9 cellular contexts compared by ENCODE assay signal in the genomic region with DNA sequence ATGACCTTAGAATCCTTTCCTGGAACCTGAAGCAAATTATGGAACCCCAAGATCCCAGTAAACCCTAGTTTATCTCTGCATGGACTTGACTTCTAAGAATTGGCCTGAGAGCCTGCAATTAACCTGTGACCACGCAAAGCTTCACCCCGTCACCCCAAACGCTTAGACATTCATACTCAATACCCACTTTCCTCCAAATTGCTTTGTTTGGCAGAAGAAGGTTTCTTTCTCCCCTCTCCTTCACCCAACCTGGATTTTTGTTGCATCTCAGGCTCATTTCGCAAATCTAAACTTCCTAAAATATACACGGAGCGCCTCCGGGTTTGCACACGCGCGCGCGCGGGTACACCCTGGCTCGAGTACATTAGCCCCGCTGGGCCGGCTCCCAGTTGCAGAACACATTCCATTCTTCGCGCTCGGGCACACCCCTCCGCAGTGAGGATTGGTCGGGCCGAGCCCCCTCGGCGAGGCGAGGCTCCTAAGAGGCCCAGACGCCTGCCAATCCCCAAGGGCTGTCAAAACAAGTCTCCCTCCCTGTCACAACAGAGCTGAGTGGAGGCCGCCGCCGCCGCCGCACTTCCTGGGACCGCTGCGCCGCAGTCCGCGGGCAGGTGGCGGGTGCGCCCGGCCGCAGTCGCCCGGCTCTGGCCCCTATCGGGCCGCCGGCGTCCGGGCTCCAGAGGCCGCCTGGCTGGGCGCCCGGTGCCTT. TPM values are rescaled to one million over a fixed set of nuclear protein-coding genes. Genes with fewer than 3 reads are reported as not detected.
DNase-seq lines count a peak whose midpoint lies in the region; ATAC-seq, FAIRE-seq and TF ChIP-seq lines count a peak whose summit lies in the region.
"Had no signal": no experiment of that assay in that cellular context is flagged by ENCODE, and none has a peak within 500 bp of the region (broad histone marks: within the 10 kb centered on the region; RNA-seq: fewer than 3 reads in every experiment).

A gene (plus strand): TSS at position 545 of the 709 bp plus-strand sequence.

- DNase-seq in NK-92 (lab: John Stamatoyannopoulos, UW; ENCODE audit: unreplicated experiment) (peak; percentile 35), NCI-H2171 (lab: John Stamatoyannopoulos, UW) (peak; percentile 86), WTC11 (ENCODE audit: low spot score) (peak; percentile 96), bronchial epithelial cell (ENCODE audit: low read depth) (peak; percentile 80), iPS-NIHi11 (ENCODE audit: low spot score) (peak; percentile 93)
- DNase-seq in NK-92 treated with Interleukin-12 subunit alpha and Interleukin-12 subunit beta, amount 100 ng/mL, for 24 hours (lab: John Stamatoyannopoulos, UW): no peak

- no peaks in the 10 kb centered on the region for H3K9me3 Mint-ChIP-seq in WTC11

- ATAC-seq in HG03095 (IDR thresholded peaks at IDR 0.05; ENCODE audit: unreplicated experiment): peak; percentile 100
- ATAC-seq in WTC11: peak; percentile 99

- CTCF ChIA-PET in WTC11 (lab: Charles Lee): interaction anchor here (1.0 to 1.4 kb wide), 4 partner anchors 9 to 493 kb away, joined by 3 to 4 read pairs (median 3); no protein-coding TSS in a partner anchor

- H3K4me3 ChIP-seq in bronchial epithelial cell (ENCODE audit: low read depth, low read length): peak within 1 kb of the TSS; percentile 44
- H3K4me3 ChIP-seq in skin epidermis: peak within 1 kb of the TSS; percentile 59 to 90 (median 80)

- no peak for FAIRE-seq in bronchial epithelial cell (lab: Jason Lieb, UNC)
- FAIRE-seq: A204.1 had no signal

- no peaks in the 10 kb centered on the region for H3K36me3 Mint-ChIP-seq in WTC11

- H3K27me3 Mint-ChIP-seq in WTC11 (ENCODE audit: low read depth): peaks cover 65% of the 10 kb centered on the region

- peaks cover 14% of the 10 kb centered on the region for H3K4me1 Mint-ChIP-seq in WTC11

- H3K36me3 ChIP-seq in bronchial epithelial cell (ENCODE audit: control insufficient read depth, insufficient read depth, low read length): no peaks in the 10 kb centered on the region

- peaks cover 13% of the 10 kb centered on the region for H3K27me3 ChIP-seq in bronchial epithelial cell (ENCODE audit: control insufficient read depth, insufficient read depth, low read length)

- TF ChIP-seq CTCF in WTC11 (IDR thresholded peaks at IDR 0.05): no peak
- TF ChIP-seq CTCF in bronchial epithelial cell (IDR thresholded peaks at IDR 0.05; ENCODE audit: insufficient read depth, low read length, severe bottlenecking): no peak

- H3K27ac ChIP-seq in skin epidermis: peak within 1 kb of the TSS in 20 of 21 experiments; percentile 19 to 80 (median 64)

- H3K27ac Mint-ChIP-seq in WTC11: no peak within 1 kb of the TSS

- H3K4me3 Mint-ChIP-seq in WTC11: peak within 1 kb of the TSS; percentile 77

- POLR2A ChIA-PET in WTC11 (lab: Charles Lee): no interaction called here

TF ChIP-seq in WTC11, 78 proteins besides CTCF, POLR2A, EP300 and RAD21:
- TF ChIP-seq SP1 (CRISPR knock-in tag; conservative IDR thresholded peaks at IDR 0.05) (no peak), NFYB (CRISPR knock-in tag; conservative IDR thresholded peaks at IDR 0.05; ENCODE audit: low read depth) (peak; percentile 88), FOXK1 (CRISPR knock-in tag; IDR thresholded peaks at IDR 0.05) (peak; percentile 98)
- TF ChIP-seq, protein P1, sequence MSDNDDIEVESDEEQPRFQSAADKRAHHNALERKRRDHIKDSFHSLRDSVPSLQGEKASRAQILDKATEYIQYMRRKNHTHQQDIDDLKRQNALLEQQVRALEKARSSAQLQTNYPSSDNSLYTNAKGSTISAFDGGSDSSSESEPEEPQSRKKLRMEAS (CRISPR knock-in tag; IDR thresholded peaks at IDR 0.05): no peak
- TF ChIP-seq, protein P2, sequence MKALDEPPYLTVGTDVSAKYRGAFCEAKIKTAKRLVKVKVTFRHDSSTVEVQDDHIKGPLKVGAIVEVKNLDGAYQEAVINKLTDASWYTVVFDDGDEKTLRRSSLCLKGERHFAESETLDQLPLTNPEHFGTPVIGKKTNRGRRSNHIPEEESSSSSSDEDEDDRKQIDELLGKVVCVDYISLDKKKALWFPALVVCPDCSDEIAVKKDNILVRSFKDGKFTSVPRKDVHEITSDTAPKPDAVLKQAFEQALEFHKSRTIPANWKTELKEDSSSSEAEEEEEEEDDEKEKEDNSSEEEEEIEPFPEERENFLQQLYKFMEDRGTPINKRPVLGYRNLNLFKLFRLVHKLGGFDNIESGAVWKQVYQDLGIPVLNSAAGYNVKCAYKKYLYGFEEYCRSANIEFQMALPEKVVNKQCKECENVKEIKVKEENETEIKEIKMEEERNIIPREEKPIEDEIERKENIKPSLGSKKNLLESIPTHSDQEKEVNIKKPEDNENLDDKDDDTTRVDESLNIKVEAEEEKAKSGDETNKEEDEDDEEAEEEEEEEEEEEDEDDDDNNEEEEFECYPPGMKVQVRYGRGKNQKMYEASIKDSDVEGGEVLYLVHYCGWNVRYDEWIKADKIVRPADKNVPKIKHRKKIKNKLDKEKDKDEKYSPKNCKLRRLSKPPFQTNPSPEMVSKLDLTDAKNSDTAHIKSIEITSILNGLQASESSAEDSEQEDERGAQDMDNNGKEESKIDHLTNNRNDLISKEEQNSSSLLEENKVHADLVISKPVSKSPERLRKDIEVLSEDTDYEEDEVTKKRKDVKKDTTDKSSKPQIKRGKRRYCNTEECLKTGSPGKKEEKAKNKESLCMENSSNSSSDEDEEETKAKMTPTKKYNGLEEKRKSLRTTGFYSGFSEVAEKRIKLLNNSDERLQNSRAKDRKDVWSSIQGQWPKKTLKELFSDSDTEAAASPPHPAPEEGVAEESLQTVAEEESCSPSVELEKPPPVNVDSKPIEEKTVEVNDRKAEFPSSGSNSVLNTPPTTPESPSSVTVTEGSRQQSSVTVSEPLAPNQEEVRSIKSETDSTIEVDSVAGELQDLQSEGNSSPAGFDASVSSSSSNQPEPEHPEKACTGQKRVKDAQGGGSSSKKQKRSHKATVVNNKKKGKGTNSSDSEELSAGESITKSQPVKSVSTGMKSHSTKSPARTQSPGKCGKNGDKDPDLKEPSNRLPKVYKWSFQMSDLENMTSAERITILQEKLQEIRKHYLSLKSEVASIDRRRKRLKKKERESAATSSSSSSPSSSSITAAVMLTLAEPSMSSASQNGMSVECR (CRISPR knock-in tag; IDR thresholded peaks at IDR 0.05; ENCODE audit: borderline replicate concordance): peak; percentile 61; the same call in 1 of the 2 replicates

RNA-seq across cellular contexts. Expression of the gene that starts here (rescaled TPM):
- total RNA-seq in WTC11 (2021) (0.05 to 0.11 TPM (median 0.07 TPM) in 3 replicates), bronchial epithelial cell (under 0.01 TPM in 1 of 2 replicates, not detected in the other)

Comparison
In these comparisons a context has a peak if more than half of its experiments do, and no peak if none do; other contexts are left out.
1. Peak in DNase-seq and ATAC-seq in WTC11; RNA of the gene not detected or under 1 TPM.
2. Peak in DNase-seq and H3K4me3 ChIP-seq in bronchial epithelial cell; RNA of the gene not detected or under 1 TPM.